11 cellular contexts compared by ENCODE assay signal in the genomic region with DNA sequence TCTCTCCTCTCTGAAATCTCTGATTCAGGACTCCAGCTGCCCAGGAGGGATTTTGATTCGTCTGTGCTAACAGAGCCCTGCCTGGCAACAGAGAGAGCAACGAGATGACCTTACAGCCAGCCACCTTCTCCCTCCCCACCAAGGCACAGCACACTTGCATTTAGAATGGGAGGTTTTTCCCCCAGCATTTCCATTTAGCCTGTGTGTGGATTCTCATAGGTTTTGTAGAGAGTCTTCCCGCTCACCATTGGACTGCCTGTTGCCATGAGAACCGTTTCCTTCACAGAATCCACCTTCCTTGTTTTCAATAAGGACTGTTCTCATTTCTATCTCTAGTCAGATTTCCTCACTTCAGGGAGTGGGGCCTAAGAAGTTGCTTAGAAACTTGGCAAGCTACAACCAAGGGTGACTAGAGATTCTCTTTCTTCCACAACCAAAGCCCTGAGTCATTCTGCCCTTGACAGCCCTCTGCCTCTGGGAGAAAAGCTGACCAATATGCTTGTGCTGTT. TPM values are rescaled to one million over a fixed set of nuclear protein-coding genes. Genes with fewer than 3 reads are reported as not detected.
DNase-seq lines count a peak whose midpoint lies in the region; ATAC-seq, FAIRE-seq and TF ChIP-seq lines count a peak whose summit lies in the region.
"Had no signal": no experiment of that assay in that cellular context is flagged by ENCODE, and none has a peak within 500 bp of the region (broad histone marks: within the 10 kb centered on the region; RNA-seq: fewer than 3 reads in every experiment).

No MANE protein-coding gene starts in this region.

- H2AFZ ChIP-seq in astrocyte (ENCODE audit: low read depth, low read length): no peak overlapping the region

- peak overlapping the region; percentile 73 for H3K27ac Mint-ChIP-seq in astrocyte (ENCODE audit: unreplicated experiment)

- ATAC-seq in GM21529 (IDR thresholded peaks at IDR 0.05; ENCODE audit: unreplicated experiment) (no peak), GM18858 (IDR thresholded peaks at IDR 0.05; ENCODE audit: unreplicated experiment) (no peak)

- no peaks in the 10 kb centered on the region for H3K79me2 ChIP-seq in astrocyte (ENCODE audit: insufficient read depth, low read length)

- DNase-seq in AG08396 (ENCODE audit: low spot score) (peak; percentile 89), H54 (ENCODE audit: insufficient read length, low spot score) (peak; percentile 58), astrocyte (ENCODE audit: low read depth) (peak; percentile 93), kidney glomerular epithelial cell (lab: John Stamatoyannopoulos, UW) (peak; percentile 78), ureter (ENCODE audit: low spot score) (no peak), T1000 (lab: John Stamatoyannopoulos, UW) (no peak)
- DNase-seq: stimulated activated CD4-positive, alpha-beta T cell treated with anti-CD3 and anti-CD28 coated beads, Interleukin-4, amount 100 ng/mL, for 24 hours had no signal

- H3K4me3 ChIP-seq in astrocyte (ENCODE audit: insufficient read depth, low read depth, low read length): no peak overlapping the region
- H3K4me3 ChIP-seq: heart left ventricle had no signal

- no peaks in the 10 kb centered on the region for H3K9me3 ChIP-seq in astrocyte (ENCODE audit: insufficient read depth, low read depth, low read length)
- H3K9me3 ChIP-seq: heart left ventricle had no signal

- no peak for FAIRE-seq in H54 (lab: Jason Lieb, UNC)
- FAIRE-seq in astrocyte (lab: Jason Lieb, UNC): no peak

- no peaks in the 10 kb centered on the region for H3K27me3 ChIP-seq in astrocyte (ENCODE audit: insufficient read depth, low read length)

- H3K36me3 ChIP-seq in astrocyte (ENCODE audit: insufficient read depth, low read length): no peaks in the 10 kb centered on the region

- H3K27ac ChIP-seq in astrocyte (ENCODE audit: low read depth, low read length): peak overlapping the region; percentile 32
- H3K27ac ChIP-seq: HL-60 had no signal

- no peak for TF ChIP-seq CTCF in astrocyte (IDR thresholded peaks at IDR 0.05; ENCODE audit: insufficient read depth, low read depth, low read length)

- H3K27me3 Mint-ChIP-seq in astrocyte (ENCODE audit: low read depth, unreplicated experiment): no peaks in the 10 kb centered on the region

- H4K20me1 ChIP-seq in astrocyte (ENCODE audit: insufficient read depth, low read length): no peaks in the 10 kb centered on the region

- peak overlapping the region; percentile 14 for H3K4me2 ChIP-seq in astrocyte (ENCODE audit: low read length)

- peak overlapping the region; percentile 29 for H3K4me3 Mint-ChIP-seq in astrocyte (ENCODE audit: unreplicated experiment)

- no peaks in the 10 kb centered on the region for H3K9me3 Mint-ChIP-seq in astrocyte (ENCODE audit: unreplicated experiment)

- peaks cover 18% of the 10 kb centered on the region for H3K4me1 Mint-ChIP-seq in astrocyte (ENCODE audit: low read depth, unreplicated experiment)

- H3K36me3 Mint-ChIP-seq in astrocyte (ENCODE audit: low read depth, unreplicated experiment): peaks cover 17% of the 10 kb centered on the region

- peak overlapping the region; percentile 27 for H3K9ac ChIP-seq in astrocyte (ENCODE audit: low read length)

- no peak for TF ChIP-seq POLR2A in H54 (IDR thresholded peaks at IDR 0.05; ENCODE audit: low read depth, low read length)

- peaks cover 16% of the 10 kb centered on the region for H3K4me1 ChIP-seq in astrocyte (ENCODE audit: insufficient read depth, low read length)

RNA-seq across cellular contexts. Expression of a gene that starts 5.8 kb away (rescaled TPM):
- 15.5 and 17.0 TPM in 2 replicates for total RNA-seq in astrocyte
- total RNA-seq in ureter: 12.5 TPM

RNA-seq across cellular contexts. Expression of a gene that starts 42.8 kb away (rescaled TPM):
- total RNA-seq in astrocyte (0.43 and 0.53 TPM in 2 replicates), ureter (35.5 TPM)

Comparison
In these comparisons a context has a peak if more than half of its experiments do, and no peak if none do; other contexts are left out.
1. DNase-seq: peak in AG08396 (single experiment), H54 (single experiment), astrocyte (single experiment) and kidney glomerular epithelial cell (single experiment); none in ureter (single experiment) and T1000 (single experiment).
2. RNA of a gene that starts 42.8 kb away (total RNA-seq): 35.5 TPM in ureter (single experiment); 0.43 to 0.53 TPM in astrocyte; every median in the first group is over 10 times any median in the second.